ENCODE assay signal across 10 cellular contexts in genomic region chr16:24568392-24568791, GRCh38. TPM values are rescaled to one million over a fixed set of nuclear protein-coding genes. Genes with fewer than 3 reads are reported as not detected.
DNase-seq lines count a peak whose midpoint lies in the region; ATAC-seq lines count a peak whose summit lies in the region.
"Had no signal": no experiment of that assay in that cellular context is flagged by ENCODE, and none has a peak within 500 bp of the region (broad histone marks: within the 10 kb centered on the region; RNA-seq: fewer than 3 reads in every experiment).

No MANE protein-coding gene starts in this region.

- DNase-seq in ELR (ENCODE audit: low read depth) (peak; percentile 54), NCI-H2196 treated with DMSO at 0.1 percent for 48 hours (lab: John Stamatoyannopoulos, UW; ENCODE audit: unreplicated experiment) (peak; percentile 10), dermis blood vessel endothelial cell (peak; percentile 62), pons (ENCODE audit: low spot score) (peak; percentile 36), OCI-M2 (lab: John Stamatoyannopoulos, UW; ENCODE audit: unreplicated experiment) (no peak)
- no peak for DNase-seq in activated CD4-positive, alpha-beta T cell treated with anti-CD3 and anti-CD28 coated beads for 48 hours
- DNase-seq: activated CD8-positive, alpha-beta T cell treated with anti-CD3 and anti-CD28 coated beads for 36 hours; colonic mucosa; stimulated activated CD4-positive, alpha-beta T cell treated with anti-CD3 and anti-CD28 coated beads, Interleukin-2, amount 100 ng/mL, for 24 hours had no signal

- no peak for ATAC-seq in HG03521 (IDR thresholded peaks at IDR 0.05; ENCODE audit: unreplicated experiment)
- ATAC-seq: activated CD8-positive, alpha-beta T cell treated with anti-CD3 and anti-CD28 coated beads for 36 hours had no signal

RNA-seq across cellular contexts. Expression of gene RBBP6, which starts 29.0 kb away (rescaled TPM):
- 21.2 and 27.4 TPM in 2 replicates for total RNA-seq in dermis blood vessel endothelial cell

Comparison
In these comparisons a context has a peak if more than half of its experiments do, and no peak if none do; other contexts are left out.
1. DNase-seq: peak in ELR (single experiment), NCI-H2196 treated with DMSO at 0.1 percent for 48 hours (single experiment), dermis blood vessel endothelial cell (single experiment) and pons (single experiment); none in OCI-M2 (single experiment) and activated CD4-positive, alpha-beta T cell treated with anti-CD3 and anti-CD28 coated beads for 48 hours (single experiment).